ENCODE assay signal across 19 cellular contexts in the genomic region with DNA sequence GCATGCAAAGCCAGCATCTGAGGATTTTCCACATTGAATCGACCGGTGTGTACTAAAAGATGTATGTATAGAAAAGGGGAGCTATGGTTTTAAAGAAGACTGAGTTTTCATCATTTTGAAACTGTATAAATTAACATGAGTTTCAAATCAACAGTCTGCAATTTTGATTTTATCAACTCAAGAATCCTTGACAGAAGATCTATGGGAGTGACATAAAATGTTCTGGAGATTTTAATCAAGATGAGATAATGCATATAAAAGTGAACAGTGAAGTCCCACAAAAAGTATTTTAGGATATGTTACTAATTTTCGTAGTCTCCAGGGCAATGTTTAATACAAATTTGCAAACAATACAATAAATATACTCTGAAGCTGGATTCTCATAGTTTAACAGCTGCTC.
"Had no signal": no experiment of that assay in that cellular context is flagged by ENCODE, and none has a peak within 500 bp of the region (broad histone marks: within the 10 kb centered on the region; RNA-seq: fewer than 3 reads in every experiment).

No MANE protein-coding gene starts in this region.

- H3K27ac Mint-ChIP-seq: dendritic cell treated with granulocyte-macrophage colony-stimulating factor and Interleukin-4, amounts not matched to agents 40 ng/mL and 50 ng/mL, for 4 days; nephron progenitor cell; progenitor cell of endocrine pancreas; stimulated activated naive B cell treated with anti-CD40 and anti-IgM and Interleukin-4, amounts not matched to agents 10 μg/mL and 1 μg/mL and 100 μg/mL, for 72 hours had no signal

- H3K4me1 Mint-ChIP-seq: stimulated activated naive B cell treated with anti-CD40 and anti-IgM and Interleukin-4, amounts not matched to agents 10 μg/mL and 1 μg/mL and 100 μg/mL, for 72 hours had no signal

- H3K9me3 Mint-ChIP-seq: activated naive CD4-positive, alpha-beta T cell treated with anti-CD3 and anti-CD28 coated beads for 36 hours; dendritic cell treated with granulocyte-macrophage colony-stimulating factor and Interleukin-4, amounts not matched to agents 40 ng/mL and 50 ng/mL, for 4 days; nephron progenitor cell; T-helper 1 cell treated with Interleukin-12 subunit alpha and Interleukin-12 subunit beta and Interleukin-4 antibody, amounts not matched to agents 30 μg/mL and 1 μg/mL, for 36 hours had no signal

- H3K9me3 ChIP-seq: gastrocnemius medialis, heart left ventricle, tibial artery had no signal

- H3K27ac ChIP-seq: gastrocnemius medialis, heart left ventricle, tibial artery, VCaP had no signal

- H3K36me3 ChIP-seq: gastrocnemius medialis, heart left ventricle, tibial artery had no signal

- H3K4me3 ChIP-seq: gastrocnemius medialis, heart left ventricle, lung, tibial artery had no signal

- H3K27me3 Mint-ChIP-seq: dendritic cell treated with granulocyte-macrophage colony-stimulating factor and Interleukin-4, amounts not matched to agents 40 ng/mL and 50 ng/mL, for 4 days; stimulated activated naive B cell treated with anti-CD40 and anti-IgM and Interleukin-4, amounts not matched to agents 10 μg/mL and 1 μg/mL and 100 μg/mL, for 72 hours had no signal

- H3K27me3 ChIP-seq: gastrocnemius medialis, heart left ventricle, tibial artery had no signal

- H3K4me1 ChIP-seq: gastrocnemius medialis, tibial artery had no signal

- H3K4me3 Mint-ChIP-seq: activated naive CD4-positive, alpha-beta T cell treated with anti-CD3 and anti-CD28 coated beads for 36 hours; dendritic cell treated with granulocyte-macrophage colony-stimulating factor and Interleukin-4, amounts not matched to agents 40 ng/mL and 50 ng/mL, for 4 days; nephron progenitor cell; stimulated activated naive B cell treated with anti-CD40 and anti-IgM and Interleukin-4, amounts not matched to agents 10 μg/mL and 1 μg/mL and 100 μg/mL, for 72 hours had no signal

- DNase-seq: activated CD4-positive, CD25-positive, alpha-beta regulatory T cell treated with anti-CD3 and anti-CD28 coated beads, Interleukin-2, amount 50 U/mL, for 72 hours; activated CD8-positive, alpha-beta memory T cell treated with anti-CD3 and anti-CD28 coated beads, Interleukin-2, amount 50 U/mL, for 4 hours; amniotic stem cell; effector CD8-positive, alpha-beta T cell; heart left ventricle; kidney; nephron progenitor cell; stimulated activated naive B cell treated with anti-CD40 and anti-IgM and Interleukin-4, amounts not matched to agents 10 μg/mL and 1 μg/mL and 100 μg/mL, for 72 hours; substantia nigra; tibial artery had no signal

- ATAC-seq: esophagus mucosa; heart left ventricle; left lobe of liver; stimulated activated naive B cell treated with anti-CD40 and anti-IgM and Interleukin-4, amounts not matched to agents 10 μg/mL and 1 μg/mL and 100 μg/mL, for 72 hours had no signal

- H3K36me3 Mint-ChIP-seq: stimulated activated naive B cell treated with anti-CD40 and anti-IgM and Interleukin-4, amounts not matched to agents 10 μg/mL and 1 μg/mL and 100 μg/mL, for 72 hours had no signal
